17 cellular contexts compared by ENCODE assay signal in genomic region chr19:51706296-51706695, GRCh38. TPM values are rescaled to one million over a fixed set of nuclear protein-coding genes. Genes with fewer than 3 reads are reported as not detected.
A peak's percentile ranks its signal among the peaks of the same experiment; 100 is the strongest.
DNase-seq lines count a peak whose midpoint lies in the region; ATAC-seq and TF ChIP-seq lines count a peak whose summit lies in the region.
"Had no signal": no experiment of that assay in that cellular context is flagged by ENCODE, and none has a peak within 500 bp of the region (broad histone marks: within the 10 kb centered on the region; RNA-seq: fewer than 3 reads in every experiment).

No MANE protein-coding gene starts in this region.

- H2AFZ ChIP-seq in mammary epithelial cell (ENCODE audit: low read depth, low read length), result no peak overlapping the region
- H2AFZ ChIP-seq: parathyroid adenoma had no signal

- BruUV-seq in MCF 10A (replicated peaks; lab: Mats Ljungman, UMichigan) (no TSS peak), mammary epithelial cell (replicated peaks; lab: Mats Ljungman, UMichigan) (no TSS peak)

- no peaks in the 10 kb centered on the region for H3K9me3 ChIP-seq in mammary epithelial cell (replicated peaks; ENCODE audit: insufficient read depth, low read length)
- H3K9me3 ChIP-seq in upper lobe of right lung, result no peaks in the 10 kb centered on the region
- H3K9me3 ChIP-seq: esophagus squamous epithelium, stomach had no signal

- intact Hi-C loops in MCF 10A (cut with micrococcal nuclease) (no loop called here), mammary epithelial cell (cut with micrococcal nuclease) (no loop called here), upper lobe of right lung (cut with DNase I) (no loop called here)
- intact Hi-C loops in activated T-helper 2 cell treated with anti-CD3 and anti-CD28 coated beads, Interferon-gamma antibody, Interleukin-2, Interleukin-4, amounts not matched to agents 10 μg/mL and 5 μg/mL and 100 μg/mL, durations not matched to agents 14 hours and 24 hours and 36 hours (cut with micrococcal nuclease), result no loop called here

- H3K4me3 Mint-ChIP-seq in MCF 10A (ENCODE audit: unreplicated experiment), result peak overlapping the region; percentile 55
- peak overlapping the region; percentile 89 for H3K4me3 Mint-ChIP-seq in activated T-helper 2 cell treated with anti-CD3 and anti-CD28 coated beads, Interferon-gamma antibody, Interleukin-2, Interleukin-4, amounts not matched to agents 10 μg/mL and 5 μg/mL and 100 μg/mL, durations not matched to agents 14 hours and 24 hours and 36 hours (ENCODE audit: low read depth)

- DNase-seq in MCF 10A (ENCODE audit: unreplicated experiment) (no peak), mammary epithelial cell (no peak), mesenteric fat pad (ENCODE audit: low spot score) (peak; percentile 14), GM20000 (ENCODE audit: low spot score) (no peak), NCI-H2227 treated with DMSO at 0.1 percent for 48 hours (lab: John Stamatoyannopoulos, UW) (no peak), upper lobe of right lung (no peak)
- no peak for DNase-seq in activated T-helper 2 cell treated with anti-CD3 and anti-CD28 coated beads, Interferon-gamma antibody, Interleukin-2, Interleukin-4, amounts not matched to agents 10 μg/mL and 5 μg/mL and 100 μg/mL, durations not matched to agents 14 hours and 24 hours and 36 hours (ENCODE audit: low spot score)
- DNase-seq: dermis blood vessel endothelial cell, esophagus squamous epithelium, mesendoderm, NCI-H2107, small intestine, stomach, WERI-Rb-1 had no signal

- in situ Hi-C loops in mammary epithelial cell (cut with MboI; ENCODE audit: low sequenced_read_pairs in 2 of 2), result no loop called here

- 100% methylated on average over 3 of the region's 4 CpGs for WGBS in mammary epithelial cell (ENCODE audit: low coverage, missing lambda C conversion rate)

- no peaks in the 10 kb centered on the region for H3K27me3 ChIP-seq in mammary epithelial cell (ENCODE audit: insufficient read depth, low read length)
- H3K27me3 ChIP-seq in upper lobe of right lung, result no peaks in the 10 kb centered on the region
- H3K27me3 ChIP-seq: esophagus squamous epithelium, stomach had no signal

- no peak overlapping the region for H3K4me2 ChIP-seq in mammary epithelial cell (ENCODE audit: insufficient read depth, low read depth, low read length)

- no peak overlapping the region for H3K27ac ChIP-seq in mammary epithelial cell (ENCODE audit: insufficient read depth, low read depth, low read length)
- H3K27ac ChIP-seq in upper lobe of right lung, result no peak overlapping the region
- H3K27ac ChIP-seq: esophagus squamous epithelium, parathyroid adenoma, WERI-Rb-1 had no signal

- no peaks in the 10 kb centered on the region for H3K9me3 Mint-ChIP-seq in MCF 10A (ENCODE audit: unreplicated experiment)
- H3K9me3 Mint-ChIP-seq in activated T-helper 2 cell treated with anti-CD3 and anti-CD28 coated beads, Interferon-gamma antibody, Interleukin-2, Interleukin-4, amounts not matched to agents 10 μg/mL and 5 μg/mL and 100 μg/mL, durations not matched to agents 14 hours and 24 hours and 36 hours, result no peaks in the 10 kb centered on the region

- H3K36me3 Mint-ChIP-seq in MCF 10A (ENCODE audit: insufficient read depth, unreplicated experiment), result peaks cover 70% of the 10 kb centered on the region
- H3K36me3 Mint-ChIP-seq in activated T-helper 2 cell treated with anti-CD3 and anti-CD28 coated beads, Interferon-gamma antibody, Interleukin-2, Interleukin-4, amounts not matched to agents 10 μg/mL and 5 μg/mL and 100 μg/mL, durations not matched to agents 14 hours and 24 hours and 36 hours (ENCODE audit: low read depth), result peaks cover 25% of the 10 kb centered on the region

- H3K27me3 Mint-ChIP-seq in MCF 10A (ENCODE audit: insufficient read depth, unreplicated experiment), result no peaks in the 10 kb centered on the region
- peaks cover 14% of the 10 kb centered on the region for H3K27me3 Mint-ChIP-seq in activated T-helper 2 cell treated with anti-CD3 and anti-CD28 coated beads, Interferon-gamma antibody, Interleukin-2, Interleukin-4, amounts not matched to agents 10 μg/mL and 5 μg/mL and 100 μg/mL, durations not matched to agents 14 hours and 24 hours and 36 hours (ENCODE audit: low read depth)

- peaks cover 67% of the 10 kb centered on the region for H3K4me1 Mint-ChIP-seq in MCF 10A (ENCODE audit: insufficient read depth, unreplicated experiment)
- peaks cover 18% of the 10 kb centered on the region for H3K4me1 Mint-ChIP-seq in activated T-helper 2 cell treated with anti-CD3 and anti-CD28 coated beads, Interferon-gamma antibody, Interleukin-2, Interleukin-4, amounts not matched to agents 10 μg/mL and 5 μg/mL and 100 μg/mL, durations not matched to agents 14 hours and 24 hours and 36 hours (ENCODE audit: low read depth)

- H3K4me1 ChIP-seq in mammary epithelial cell (ENCODE audit: insufficient read depth, low read length) (peaks cover 23% of the 10 kb centered on the region), upper lobe of right lung (peaks cover 20% of the 10 kb centered on the region)

- H3K4me3 ChIP-seq in mammary epithelial cell (replicated peaks in 1 of 3; ENCODE audit: insufficient read depth in 1 of 3, low read depth in 2 of 3, low read length in 3 of 3) (no peak overlapping the region), upper lobe of right lung (no peak overlapping the region)
- H3K4me3 ChIP-seq: esophagus squamous epithelium, stomach had no signal

- peak overlapping the region; percentile 90 for H3K27ac Mint-ChIP-seq in MCF 10A (ENCODE audit: low read depth, unreplicated experiment)
- H3K27ac Mint-ChIP-seq in activated T-helper 2 cell treated with anti-CD3 and anti-CD28 coated beads, Interferon-gamma antibody, Interleukin-2, Interleukin-4, amounts not matched to agents 10 μg/mL and 5 μg/mL and 100 μg/mL, durations not matched to agents 14 hours and 24 hours and 36 hours, result peak overlapping the region; percentile 46

- H3K9ac ChIP-seq in mammary epithelial cell (ENCODE audit: insufficient read depth, low read length), result no peak overlapping the region
- H3K9ac ChIP-seq: parathyroid adenoma had no signal

- TF ChIP-seq CTCF in MCF 10A (IDR thresholded peaks at IDR 0.05; ENCODE audit: unreplicated experiment) (no peak), mammary epithelial cell (conservative IDR thresholded peaks at IDR 0.05 in 1 of 2, IDR thresholded peaks at IDR 0.05 in 1 of 2; ENCODE audit: extremely low read depth in 1 of 2, insufficient read depth in 1 of 2, low read depth in 1 of 2, low read length in 2 of 2) (no peak), GM20000 (IDR thresholded peaks at IDR 0.05; ENCODE audit: extremely low read depth, missing control alignments) (no peak), upper lobe of right lung (IDR thresholded peaks at IDR 0.05) (no peak)

- H3K79me2 ChIP-seq in mammary epithelial cell (ENCODE audit: insufficient read depth, low read length), result no peaks in the 10 kb centered on the region
- H3K79me2 ChIP-seq: parathyroid adenoma had no signal

- H4K20me1 ChIP-seq in mammary epithelial cell (ENCODE audit: insufficient read depth, low read length), result no peaks in the 10 kb centered on the region

- H3K36me3 ChIP-seq in mammary epithelial cell (ENCODE audit: insufficient read depth, low read length) (peaks cover 7% of the 10 kb centered on the region), upper lobe of right lung (peaks cover 27% of the 10 kb centered on the region)

- no peak for ATAC-seq in HG03520 (IDR thresholded peaks at IDR 0.05; ENCODE audit: unreplicated experiment)
- no peak for ATAC-seq in upper lobe of right lung
- ATAC-seq: HCT116 had no signal

- POLR2A ChIA-PET in MCF 10A (lab: Yijun Ruan, JAX), result interaction anchor here (0.6 kb wide), 1 partner anchor 17 kb away, joined by 3 read pairs; no protein-coding TSS in a partner anchor

- dilution Hi-C loops in mammary epithelial cell (cut with HindIII; ENCODE audit: low sequenced_read_pairs), result no loop called here

- CTCF ChIA-PET in MCF 10A (lab: Yijun Ruan, JAX), result interaction anchor here (0.7 to 12.4 kb wide), 2 partner anchors 71 to 92 kb away, joined by 5 to 138 read pairs; no protein-coding TSS in a partner anchor
- CTCF ChIA-PET in mammary epithelial cell (lab: Charles Lee; ENCODE audit: low non-redundant PET), result no interaction called here

RNA-seq across cellular contexts. Expression of gene SPACA6, which starts 13.2 kb away (rescaled TPM):
- total RNA-seq in MCF 10A (2022), result 13.1 and 18.1 TPM in 2 replicates
- 10 to 100 TPM in 1 of 2 donors, 1 to 10 TPM in 1; 3.7 to 16.1 TPM for total RNA-seq in mammary epithelial cell
- polyA plus RNA-seq in mammary epithelial cell, result 5.2 TPM
- 1.2 TPM for polyA minus RNA-seq in mammary epithelial cell
- total RNA-seq in activated T-helper 2 cell treated with anti-CD3 and anti-CD28 coated beads, Interferon-gamma antibody, Interleukin-2, Interleukin-4, amounts not matched to agents 10 μg/mL and 5 μg/mL and 100 μg/mL, durations not matched to agents 14 hours and 24 hours and 36 hours, result 6.7 and 10.9 TPM in 2 replicates
- 24.0 TPM for total RNA-seq in mesenteric fat pad
- total RNA-seq in upper lobe of right lung, result 24.0 TPM

RNA-seq across cellular contexts. Expression of gene HAS1, which starts 17.5 kb away (rescaled TPM):
- 0.34 and 0.42 TPM in 2 replicates for total RNA-seq in MCF 10A (2022)
- total RNA-seq in mammary epithelial cell, result under 1 TPM in 1 of 2 donors, not detected in 1; 0.82 TPM
- polyA plus RNA-seq in mammary epithelial cell, result 0.05 TPM
- polyA minus RNA-seq in mammary epithelial cell, result not detected
- not detected in 2 replicates for total RNA-seq in activated T-helper 2 cell treated with anti-CD3 and anti-CD28 coated beads, Interferon-gamma antibody, Interleukin-2, Interleukin-4, amounts not matched to agents 10 μg/mL and 5 μg/mL and 100 μg/mL, durations not matched to agents 14 hours and 24 hours and 36 hours
- total RNA-seq in mesenteric fat pad, result 31.7 TPM
- total RNA-seq in upper lobe of right lung, result 3.7 TPM

RNA-seq across cellular contexts. Expression of gene FPR1, which starts 45.4 kb away (rescaled TPM):
- 6.2 and 8.6 TPM in 2 replicates for total RNA-seq in MCF 10A (2022)
- under 1 TPM; under 0.01 to 0.31 TPM for total RNA-seq in mammary epithelial cell
- polyA plus RNA-seq in mammary epithelial cell, result 1.2 TPM
- polyA minus RNA-seq in mammary epithelial cell, result 19.9 TPM
- not detected in 2 replicates for total RNA-seq in activated T-helper 2 cell treated with anti-CD3 and anti-CD28 coated beads, Interferon-gamma antibody, Interleukin-2, Interleukin-4, amounts not matched to agents 10 μg/mL and 5 μg/mL and 100 μg/mL, durations not matched to agents 14 hours and 24 hours and 36 hours
- 97.6 TPM for total RNA-seq in mesenteric fat pad
- 53.3 TPM for total RNA-seq in upper lobe of right lung
- total RNA-seq: dermis blood vessel endothelial cell had no signal

RNA-seq across cellular contexts. Expression of gene FPR2, which starts 54.7 kb away (rescaled TPM):
- total RNA-seq in MCF 10A (2022), result not detected in 2 replicates
- not detected for total RNA-seq in mammary epithelial cell
- 0.08 TPM for polyA plus RNA-seq in mammary epithelial cell
- not detected for polyA minus RNA-seq in mammary epithelial cell
- total RNA-seq in activated T-helper 2 cell treated with anti-CD3 and anti-CD28 coated beads, Interferon-gamma antibody, Interleukin-2, Interleukin-4, amounts not matched to agents 10 μg/mL and 5 μg/mL and 100 μg/mL, durations not matched to agents 14 hours and 24 hours and 36 hours, result not detected in 2 replicates
- total RNA-seq in mesenteric fat pad, result 11.4 TPM
- 12.5 TPM for total RNA-seq in upper lobe of right lung
- total RNA-seq: dermis blood vessel endothelial cell had no signal

RNA-seq across cellular contexts. Expression of gene SIGLEC14, which starts 59.7 kb away (rescaled TPM):
- total RNA-seq in MCF 10A (2022) (not detected in 2 replicates), mammary epithelial cell (not detected), mesenteric fat pad (12.5 TPM), upper lobe of right lung (11.8 TPM)
- polyA plus RNA-seq in mammary epithelial cell, result 0.03 TPM
- polyA minus RNA-seq in mammary epithelial cell, result not detected
- 0.34 TPM in 1 of 2 replicates, not detected in the other for total RNA-seq in activated T-helper 2 cell treated with anti-CD3 and anti-CD28 coated beads, Interferon-gamma antibody, Interleukin-2, Interleukin-4, amounts not matched to agents 10 μg/mL and 5 μg/mL and 100 μg/mL, durations not matched to agents 14 hours and 24 hours and 36 hours
- total RNA-seq: dermis blood vessel endothelial cell had no signal
